ENCODE assay signal across 10 cellular contexts in genomic region chr7:135151162-135151932, GRCh38. TPM values are rescaled to one million over a fixed set of nuclear protein-coding genes. Genes with fewer than 3 reads are reported as not detected.
DNase-seq lines count a peak whose midpoint lies in the region; ATAC-seq and TF ChIP-seq lines count a peak whose summit lies in the region.
"Had no signal": no experiment of that assay in that cellular context is flagged by ENCODE, and none has a peak within 500 bp of the region (broad histone marks: within the 10 kb centered on the region; RNA-seq: fewer than 3 reads in every experiment).

No MANE protein-coding gene starts in this region.

- no peak for ATAC-seq in activated naive CD8-positive, alpha-beta T cell treated with anti-CD3 and anti-CD28 coated beads, Interleukin-2, amount 10 ng/mL, durations not matched to agents 7 days and 5 days (ENCODE audit: low read depth)
- no peak for ATAC-seq in GM19324 (IDR thresholded peaks at IDR 0.05; ENCODE audit: low FRiP score, unreplicated experiment)

- H3K27ac ChIP-seq in muscle layer of duodenum (ENCODE audit: low read length) = peak overlapping the region; percentile 71

- H3K4me1 Mint-ChIP-seq in CD14-positive monocyte = peaks cover 63% of the 10 kb centered on the region
- peaks cover 30% of the 10 kb centered on the region for H3K4me1 Mint-ChIP-seq in activated naive CD8-positive, alpha-beta T cell treated with anti-CD3 and anti-CD28 coated beads, Interleukin-2, amount 10 ng/mL, durations not matched to agents 7 days and 5 days

- peak overlapping the region; percentile 99 to 100 (median 99) for H3K27ac Mint-ChIP-seq in CD14-positive monocyte
- peak overlapping the region; percentile 62 for H3K27ac Mint-ChIP-seq in activated naive CD8-positive, alpha-beta T cell treated with anti-CD3 and anti-CD28 coated beads, Interleukin-2, amount 10 ng/mL, durations not matched to agents 7 days and 5 days

- TF ChIP-seq POLR2A in GM19193 (IDR thresholded peaks at IDR 0.05; ENCODE audit: extremely low read depth, insufficient read depth, insufficient read length) = peak; percentile 22

- peaks cover 5 to 7% of the 10 kb centered on the region in 2 donors for H3K4me1 ChIP-seq in muscle layer of duodenum (ENCODE audit: control insufficient read depth in 1 of 2, insufficient read depth in 2 of 2, low read length in 2 of 2)

- CTCF ChIA-PET in GM10248 (lab: Yijun Ruan, JAX) = interaction anchor here (1.1 to 6.1 kb wide), 7 partner anchors 8 to 197 kb away, joined by 3 to 38 read pairs (median 3); partner anchors contain the start of gene CYREN

- H3K36me3 ChIP-seq in muscle layer of duodenum (ENCODE audit: control insufficient read depth in 1 of 2, insufficient read depth in 2 of 2, low read length in 2 of 2) = peaks cover 0 to 10% of the 10 kb centered on the region in 2 donors

- H3K9me3 ChIP-seq in muscle layer of duodenum (ENCODE audit: control insufficient read depth in 1 of 2, low read length in 2 of 2) = peaks cover 0 to 4% of the 10 kb centered on the region in 2 donors

- no peak overlapping the region for H3K4me3 ChIP-seq in muscle layer of duodenum (ENCODE audit: low read depth in 1 of 2, low read length in 2 of 2)

- TF ChIP-seq CTCF in CD14-positive monocyte (IDR thresholded peaks at IDR 0.05) (no peak), GM10248 (IDR thresholded peaks at IDR 0.05; ENCODE audit: control extremely low read depth, extremely low read depth, low read depth, missing control alignments) (no peak)

- peaks cover 11 to 35% (median 18%) of the 10 kb centered on the region in 7 donors for H3K9me3 Mint-ChIP-seq in CD14-positive monocyte
- peaks cover 16% of the 10 kb centered on the region for H3K9me3 Mint-ChIP-seq in activated naive CD8-positive, alpha-beta T cell treated with anti-CD3 and anti-CD28 coated beads, Interleukin-2, amount 10 ng/mL, durations not matched to agents 7 days and 5 days

- peak overlapping the region; percentile 88 to 96 for H3K4me3 Mint-ChIP-seq in CD14-positive monocyte
- H3K4me3 Mint-ChIP-seq in activated naive CD8-positive, alpha-beta T cell treated with anti-CD3 and anti-CD28 coated beads, Interleukin-2, amount 10 ng/mL, durations not matched to agents 7 days and 5 days = peak overlapping the region; percentile 47

- POLR2A ChIA-PET in activated naive CD8-positive, alpha-beta T cell treated with anti-CD3 and anti-CD28 coated beads, Interleukin-2, amount 10 ng/mL, durations not matched to agents 7 days and 5 days (lab: Charles Lee) = interaction anchor here (0.9 to 1.0 kb wide), 2 partner anchors 17 to 166 kb away, joined by 3 read pairs; no protein-coding TSS in a partner anchor
- POLR2A ChIA-PET in GM10248 (lab: Yijun Ruan, JAX) = interaction anchor here (0.9 kb wide), 1 partner anchor 9 kb away, joined by 3 read pairs; no protein-coding TSS in a partner anchor

- DNase-seq in CD14-positive monocyte (ENCODE audit: low spot score) (peak; percentile 93), NCI-H510A treated with DMSO at 0.1 percent for 48 hours (lab: John Stamatoyannopoulos, UW) (no peak), NCI-H2171 (lab: John Stamatoyannopoulos, UW) (no peak), GM10248 (ENCODE audit: extremely low spot score) (no peak)
- DNase-seq in activated naive CD8-positive, alpha-beta T cell treated with anti-CD3 and anti-CD28 coated beads, Interleukin-2, amount 10 ng/mL, durations not matched to agents 7 days and 5 days = no peak
- DNase-seq: activated naive CD4-positive, alpha-beta T cell treated with anti-CD3 and anti-CD28 coated beads, Interleukin-2, amount 50 U/mL, for 16 hours; left cardiac atrium had no signal

- intact Hi-C loops in CD14-positive monocyte (cut with micrococcal nuclease) = loop anchor here in 1 of 2 donors (2.0 to 5.0 kb wide), 2 partner anchors 17 to 56 kb away; no protein-coding TSS in a partner anchor

- no peaks in the 10 kb centered on the region for H3K27me3 Mint-ChIP-seq in CD14-positive monocyte (ENCODE audit: low read depth in 3 of 3)
- no peaks in the 10 kb centered on the region for H3K27me3 Mint-ChIP-seq in activated naive CD8-positive, alpha-beta T cell treated with anti-CD3 and anti-CD28 coated beads, Interleukin-2, amount 10 ng/mL, durations not matched to agents 7 days and 5 days

- peaks cover 29 to 47% of the 10 kb centered on the region in 2 donors for H3K36me3 Mint-ChIP-seq in CD14-positive monocyte
- H3K36me3 Mint-ChIP-seq in activated naive CD8-positive, alpha-beta T cell treated with anti-CD3 and anti-CD28 coated beads, Interleukin-2, amount 10 ng/mL, durations not matched to agents 7 days and 5 days = peaks cover 47% of the 10 kb centered on the region

- no peaks in the 10 kb centered on the region for H3K27me3 ChIP-seq in muscle layer of duodenum (ENCODE audit: low read depth, low read length)

RNA-seq across cellular contexts. Expression of gene TMEM140, which starts 3.5 kb away (rescaled TPM):
- 10 to 100 TPM; 10.6 to 14.7 TPM for polyA plus RNA-seq in CD14-positive monocyte
- 10 to 100 TPM; 29.8 to 31.0 TPM for total RNA-seq in activated naive CD8-positive, alpha-beta T cell treated with anti-CD3 and anti-CD28 coated beads, Interleukin-2, amount 10 ng/mL, durations not matched to agents 7 days and 5 days

RNA-seq across cellular contexts. Expression of gene CYREN, which starts 19.2 kb away (rescaled TPM):
- 10 to 100 TPM; 40.1 to 47.4 TPM for polyA plus RNA-seq in CD14-positive monocyte
- 10 to 100 TPM; 39.6 to 40.8 TPM for total RNA-seq in activated naive CD8-positive, alpha-beta T cell treated with anti-CD3 and anti-CD28 coated beads, Interleukin-2, amount 10 ng/mL, durations not matched to agents 7 days and 5 days

RNA-seq across cellular contexts. Expression of gene WDR91, which starts 60.0 kb away (rescaled TPM):
- polyA plus RNA-seq in CD14-positive monocyte = 1 to 10 TPM; 2.5 to 3.9 TPM
- 10 to 100 TPM; 18.7 to 19.1 TPM for total RNA-seq in activated naive CD8-positive, alpha-beta T cell treated with anti-CD3 and anti-CD28 coated beads, Interleukin-2, amount 10 ng/mL, durations not matched to agents 7 days and 5 days
